In the genomic region with DNA sequence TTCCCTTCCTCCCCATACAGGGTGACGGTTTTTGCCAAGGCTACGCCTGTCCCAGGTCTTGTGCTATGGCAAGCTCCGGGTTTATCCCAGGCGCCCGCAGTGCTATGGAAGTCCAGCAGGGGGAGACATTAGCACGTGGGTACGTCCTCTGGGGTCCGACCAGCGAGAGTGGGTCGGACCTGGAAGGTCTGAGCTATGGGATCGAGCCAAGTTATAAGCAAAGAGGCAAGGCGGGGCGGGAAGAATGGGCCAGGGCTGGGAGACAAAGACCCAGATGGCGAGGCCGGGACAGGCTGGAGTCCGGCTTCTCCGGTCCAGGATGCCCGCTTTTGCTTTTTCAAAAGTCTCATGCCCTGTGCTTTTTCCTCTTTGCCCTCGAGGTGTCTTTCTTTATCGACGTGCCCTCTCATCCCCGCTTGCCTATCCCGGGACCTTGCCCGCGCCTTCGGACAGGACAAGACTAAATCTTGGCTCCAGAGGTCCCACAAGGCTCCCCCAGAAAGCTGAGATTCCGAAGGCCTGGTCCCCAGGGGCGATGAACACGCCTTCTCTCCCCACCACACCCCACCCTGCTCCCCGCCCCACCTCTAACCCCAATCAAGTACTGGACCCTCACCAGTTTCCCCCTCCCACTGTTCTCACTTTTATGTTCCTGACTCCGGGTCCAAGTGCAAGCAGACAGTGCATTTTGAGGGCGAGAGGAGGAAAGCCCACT, we compare ENCODE assay signal across 8 cellular contexts.
DNase-seq lines count a peak whose midpoint lies in the region; ATAC-seq, FAIRE-seq and TF ChIP-seq lines count a peak whose summit lies in the region.

No MANE protein-coding gene starts in this region.

- ATAC-seq in HG03354 (IDR thresholded peaks at IDR 0.05; ENCODE audit: poor library complexity, severe bottlenecking, unreplicated experiment) = peak; percentile 47
- ATAC-seq in HG03045 (IDR thresholded peaks at IDR 0.05; ENCODE audit: unreplicated experiment) = no peak

- peak; percentile 75 for TF ChIP-seq CTCF in GM12864 (IDR thresholded peaks at IDR 0.05; ENCODE audit: low read depth, low read length, missing control alignments)

- peak; percentile 60 for FAIRE-seq in endometrium (lab: Jason Lieb, UNC)

- DNase-seq in GM12864 (ENCODE audit: low read depth) (peak; percentile 19), NCI-H82 (lab: John Stamatoyannopoulos, UW) (peak; percentile 87), midbrain (lab: John Stamatoyannopoulos, UW) (peak; percentile 68)
- peak; percentile 21 for DNase-seq in activated CD8-positive, alpha-beta memory T cell treated with anti-CD3 and anti-CD28 coated beads, Interleukin-2, amount 50 U/mL, for 1 hour (ENCODE audit: extremely low read depth)
- peak; percentile 66 for DNase-seq in stimulated activated CD8-positive, alpha-beta memory T cell treated with anti-CD3 and anti-CD28 coated beads, Interleukin-15, amount 100 ng/mL, for 1 hour (ENCODE audit: low read depth)

- peak overlapping the region; percentile 61 for H3K4me3 ChIP-seq in GM12864 (ENCODE audit: low read depth, low read length)

Comparison
In these comparisons a context has a peak if more than half of its experiments do, and no peak if none do; other contexts are left out.
1. DNase-seq: peak in every context shown above with its lines; median percentile 87 in NCI-H82; 68 in midbrain; 66 in stimulated activated CD8-positive, alpha-beta memory T cell treated with anti-CD3 and anti-CD28 coated beads, Interleukin-15, amount 100 ng/mL, for 1 hour; 21 in activated CD8-positive, alpha-beta memory T cell treated with anti-CD3 and anti-CD28 coated beads, Interleukin-2, amount 50 U/mL, for 1 hour; 19 in GM12864.